ENCODE assay signal across 25 cellular contexts in genomic region chr3:81378552-81379288, GRCh38.
"Had no signal": no experiment of that assay in that cellular context is flagged by ENCODE, and none has a peak within 500 bp of the region (broad histone marks: within the 10 kb centered on the region; RNA-seq: fewer than 3 reads in every experiment).

No MANE protein-coding gene starts in this region.

- H3K4me3 ChIP-seq: adrenal gland, Peyer's patch, SJCRH30 had no signal

- H3K9me3 Mint-ChIP-seq: WTC11 had no signal

- H3K4me3 Mint-ChIP-seq: activated CD8-positive, alpha-beta T cell treated with anti-CD3 and anti-CD28 coated beads, Interleukin-2, amount 10 ng/mL, durations not matched to agents 7 days and 5 days; activated naive CD8-positive, alpha-beta T cell treated with anti-CD3 and anti-CD28 coated beads, Interleukin-2, amount 10 ng/mL, durations not matched to agents 7 days and 5 days; dendritic cell treated with granulocyte-macrophage colony-stimulating factor and Interleukin-4, amounts not matched to agents 40 ng/mL and 50 ng/mL, for 4 days; T-helper 1 cell treated with Interleukin-12 subunit alpha and Interleukin-12 subunit beta and Interleukin-4 antibody, amounts not matched to agents 30 μg/mL and 1 μg/mL, for 36 hours; WTC11 had no signal

- H3K27me3 Mint-ChIP-seq: activated naive CD8-positive, alpha-beta T cell treated with anti-CD3 and anti-CD28 coated beads, Interleukin-2, amount 10 ng/mL, durations not matched to agents 7 days and 5 days; dendritic cell treated with granulocyte-macrophage colony-stimulating factor and Interleukin-4, amounts not matched to agents 40 ng/mL and 50 ng/mL, for 4 days had no signal

- DNase-seq: activated CD4-positive, alpha-beta T cell treated with anti-CD3 and anti-CD28 coated beads for 48 hours; activated CD4-positive, alpha-beta T cell treated with anti-CD3 and anti-CD28 coated beads, Interleukin-2, amount 50 U/mL, for 4 hours; activated CD4-positive, CD25-positive, alpha-beta regulatory T cell treated with anti-CD3 and anti-CD28 coated beads, Interleukin-2, amount 50 U/mL, for 72 hours; activated CD8-positive, alpha-beta memory T cell treated with anti-CD3 and anti-CD28 coated beads, Interleukin-2, amount 50 U/mL, for 48 hours; activated CD8-positive, alpha-beta T cell treated with anti-CD3 and anti-CD28 coated beads, Interleukin-2, amount 10 ng/mL, durations not matched to agents 7 days and 5 days; activated naive CD4-positive, alpha-beta T cell treated with anti-CD3 and anti-CD28 coated beads, Interleukin-2, amount 50 U/mL, for 16 hours; activated naive CD8-positive, alpha-beta T cell treated with anti-CD3 and anti-CD28 coated beads, Interleukin-2, amount 10 ng/mL, durations not matched to agents 7 days and 5 days; activated T-cell treated with anti-CD3 and anti-CD28 coated beads, Interleukin-2, amount 50 U/mL, for 1 hour; adrenal gland; anterior cingulate cortex; cerebellar nuclear complex; NCI-H1105; NCI-H146; NCI-H187 treated with DMSO at 0.1 percent for 48 hours; NCI-H2081 treated with DMSO at 0.1 percent for 48 hours; NCI-H446 treated with DMSO at 0.1 percent for 48 hours; NCI-H526 treated with DMSO at 0.1 percent for 48 hours; NCI-H82; Peyer's patch; Right ventricle myocardium superior; SJCRH30; T-helper 9 cell had no signal

- H3K27ac Mint-ChIP-seq: activated CD8-positive, alpha-beta T cell treated with anti-CD3 and anti-CD28 coated beads, Interleukin-2, amount 10 ng/mL, durations not matched to agents 7 days and 5 days; activated naive CD8-positive, alpha-beta T cell treated with anti-CD3 and anti-CD28 coated beads, Interleukin-2, amount 10 ng/mL, durations not matched to agents 7 days and 5 days; dendritic cell treated with granulocyte-macrophage colony-stimulating factor and Interleukin-4, amounts not matched to agents 40 ng/mL and 50 ng/mL, for 4 days; T-helper 1 cell treated with Interleukin-12 subunit alpha and Interleukin-12 subunit beta and Interleukin-4 antibody, amounts not matched to agents 30 μg/mL and 1 μg/mL, for 36 hours; WTC11 had no signal

- H3K36me3 Mint-ChIP-seq: activated naive CD8-positive, alpha-beta T cell treated with anti-CD3 and anti-CD28 coated beads, Interleukin-2, amount 10 ng/mL, durations not matched to agents 7 days and 5 days; WTC11 had no signal
